In the genomic region with DNA sequence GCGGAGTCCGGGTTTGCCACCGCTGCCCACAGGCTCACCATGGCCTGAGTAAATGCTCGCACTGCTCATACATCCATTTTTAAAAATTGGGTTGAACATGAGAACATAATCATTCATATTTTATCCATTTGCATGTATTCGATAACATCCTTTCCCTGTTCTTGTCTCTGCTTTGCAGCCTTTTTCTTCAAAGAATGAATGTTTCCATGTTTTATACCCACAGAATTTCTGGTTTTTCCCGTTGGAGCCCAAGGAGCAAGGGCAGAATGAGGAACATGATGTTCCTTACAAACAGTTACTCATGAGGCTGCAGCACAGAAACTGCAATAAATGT, we compare ENCODE assay signal across 10 cellular contexts.
DNase-seq lines count a peak whose midpoint lies in the region; ATAC-seq and TF ChIP-seq lines count a peak whose summit lies in the region.
"Had no signal": no experiment of that assay in that cellular context is flagged by ENCODE, and none has a peak within 500 bp of the region (broad histone marks: within the 10 kb centered on the region; RNA-seq: fewer than 3 reads in every experiment).

No MANE protein-coding gene starts in this region.

- H3K36me3 Mint-ChIP-seq in stimulated activated memory B cell treated with anti-CD40 and anti-IgM and Interleukin-4, amounts not matched to agents 10 μg/mL and 1 μg/mL and 100 μg/mL, for 72 hours, result no peaks in the 10 kb centered on the region

- H3K27ac ChIP-seq in cardiac muscle cell, result no peak overlapping the region
- no peak overlapping the region for H3K27ac ChIP-seq in right cardiac atrium (ENCODE audit: low read length)
- H3K27ac ChIP-seq in SK-N-MC, result no peak overlapping the region
- H3K27ac ChIP-seq in iPS-18a (ENCODE audit: low read length), result no peak overlapping the region
- H3K27ac ChIP-seq in gastroesophageal sphincter, result no peak overlapping the region
- H3K27ac ChIP-seq: tibial artery had no signal

- H3K27ac Mint-ChIP-seq in stimulated activated memory B cell treated with anti-CD40 and anti-IgM and Interleukin-4, amounts not matched to agents 10 μg/mL and 1 μg/mL and 100 μg/mL, for 72 hours, result no peak overlapping the region
- H3K27ac Mint-ChIP-seq: activated naive CD4-positive, alpha-beta T cell treated with anti-CD3 and anti-CD28 coated beads for 36 hours had no signal

- H3K4me1 ChIP-seq in cardiac muscle cell (ENCODE audit: low read depth) (no peaks in the 10 kb centered on the region), right cardiac atrium (ENCODE audit: control insufficient read depth, insufficient read depth, low read length) (no peaks in the 10 kb centered on the region), iPS-18a (ENCODE audit: control insufficient read depth, low read depth, low read length) (no peaks in the 10 kb centered on the region), gastroesophageal sphincter (peaks cover 0 to 28% (median 20%) of the 10 kb centered on the region in 3 donors)

- no peak for TF ChIP-seq POLR2A in gastroesophageal sphincter (IDR thresholded peaks at IDR 0.05)

- no peaks in the 10 kb centered on the region for H3K9me3 Mint-ChIP-seq in stimulated activated memory B cell treated with anti-CD40 and anti-IgM and Interleukin-4, amounts not matched to agents 10 μg/mL and 1 μg/mL and 100 μg/mL, for 72 hours
- H3K9me3 Mint-ChIP-seq: activated naive CD4-positive, alpha-beta T cell treated with anti-CD3 and anti-CD28 coated beads for 36 hours had no signal

- H3K4me3 ChIP-seq in cardiac muscle cell (peak overlapping the region; percentile 49), right cardiac atrium (ENCODE audit: low read length) (no peak overlapping the region), SK-N-MC (peak overlapping the region; percentile 83), iPS-18a (ENCODE audit: low read length) (peak overlapping the region; percentile 54), gastroesophageal sphincter (peak overlapping the region in 1 of 2 donors; percentile 44)

- no peak for ATAC-seq in right cardiac atrium
- no peak for ATAC-seq in stimulated activated memory B cell treated with anti-CD40 and anti-IgM and Interleukin-4, amounts not matched to agents 10 μg/mL and 1 μg/mL and 100 μg/mL, for 72 hours
- no peak for ATAC-seq in gastroesophageal sphincter

- intact Hi-C loops in right cardiac atrium (cut with DNase I) (loop anchor here (5.0 to 10.0 kb wide), 4 partner anchors 131 to 519 kb away; no protein-coding TSS in a partner anchor), head of caudate nucleus (cut with DNase I) (loop anchor here (10.0 kb wide), 1 partner anchor 259 kb away; no protein-coding TSS in a partner anchor)

- no peak for TF ChIP-seq EP300 in gastroesophageal sphincter (IDR thresholded peaks at IDR 0.05)

- peaks cover 26% of the 10 kb centered on the region for H3K27me3 Mint-ChIP-seq in stimulated activated memory B cell treated with anti-CD40 and anti-IgM and Interleukin-4, amounts not matched to agents 10 μg/mL and 1 μg/mL and 100 μg/mL, for 72 hours

- H3K9ac ChIP-seq in SK-N-MC (ENCODE audit: insufficient read length) (no peak overlapping the region), iPS-18a (ENCODE audit: low read length) (no peak overlapping the region)

- DNase-seq in cardiac muscle cell (ENCODE audit: low read depth in 1 of 2, low spot score in 1 of 2), result no peak
- no peak for DNase-seq in right cardiac atrium
- DNase-seq in SK-N-MC (ENCODE audit: low read depth, low spot score), result no peak
- DNase-seq in stimulated activated CD4-positive, alpha-beta T cell treated with anti-CD3 and anti-CD28 coated beads, Interleukin-2, amount 100 ng/mL, for 24 hours, result no peak
- DNase-seq in head of caudate nucleus, result no peak

- TF ChIP-seq CTCF in cardiac muscle cell (IDR thresholded peaks at IDR 0.05; ENCODE audit: low read depth, low read length) (no peak), gastroesophageal sphincter (IDR thresholded peaks at IDR 0.05) (peak in 1 of 4 experiments; percentile 5)

- H3K36me3 ChIP-seq in cardiac muscle cell, result no peaks in the 10 kb centered on the region
- H3K36me3 ChIP-seq in SK-N-MC (ENCODE audit: insufficient read depth, low read length), result no peaks in the 10 kb centered on the region
- H3K36me3 ChIP-seq in iPS-18a (ENCODE audit: control insufficient read depth, low read depth, low read length), result no peaks in the 10 kb centered on the region
- no peaks in the 10 kb centered on the region for H3K36me3 ChIP-seq in gastroesophageal sphincter
- H3K36me3 ChIP-seq: tibial artery had no signal

- H3K27me3 ChIP-seq in cardiac muscle cell, result peaks cover 37% of the 10 kb centered on the region
- H3K27me3 ChIP-seq in right cardiac atrium (ENCODE audit: control insufficient read depth, insufficient read depth), result no peaks in the 10 kb centered on the region
- peaks cover 29% of the 10 kb centered on the region for H3K27me3 ChIP-seq in iPS-18a (ENCODE audit: control insufficient read depth, insufficient read depth, low read length)
- peaks cover 37% of the 10 kb centered on the region for H3K27me3 ChIP-seq in gastroesophageal sphincter
- H3K27me3 ChIP-seq: tibial artery had no signal

- peaks cover 26% of the 10 kb centered on the region for H3K4me1 Mint-ChIP-seq in stimulated activated memory B cell treated with anti-CD40 and anti-IgM and Interleukin-4, amounts not matched to agents 10 μg/mL and 1 μg/mL and 100 μg/mL, for 72 hours

- peak overlapping the region; percentile 72 for H3K4me3 Mint-ChIP-seq in stimulated activated memory B cell treated with anti-CD40 and anti-IgM and Interleukin-4, amounts not matched to agents 10 μg/mL and 1 μg/mL and 100 μg/mL, for 72 hours

- 5% methylated on average over 6 of the region's 6 CpGs for WGBS in right cardiac atrium
- WGBS in gastroesophageal sphincter (ENCODE audit: low coverage in 1 of 2), 2 donors, result 7 to 14% methylated on average over 3 to 5 of the region's 6 CpGs

- H3K9me3 ChIP-seq in cardiac muscle cell (ENCODE audit: low read depth), result no peaks in the 10 kb centered on the region
- no peaks in the 10 kb centered on the region for H3K9me3 ChIP-seq in right cardiac atrium (ENCODE audit: control insufficient read depth, low read length)
- no peaks in the 10 kb centered on the region for H3K9me3 ChIP-seq in SK-N-MC (ENCODE audit: low read depth, low read length)
- H3K9me3 ChIP-seq in iPS-18a (ENCODE audit: control insufficient read depth, low read depth, low read length), result no peaks in the 10 kb centered on the region
- H3K9me3 ChIP-seq in gastroesophageal sphincter, result no peaks in the 10 kb centered on the region
- H3K9me3 ChIP-seq: tibial artery had no signal
